16 cellular contexts compared by ENCODE assay signal in genomic region chr2:54599326-54599710, GRCh38.
DNase-seq lines count a peak whose midpoint lies in the region; ATAC-seq, FAIRE-seq and TF ChIP-seq lines count a peak whose summit lies in the region.
"Had no signal": no experiment of that assay in that cellular context is flagged by ENCODE, and none has a peak within 500 bp of the region (broad histone marks: within the 10 kb centered on the region; RNA-seq: fewer than 3 reads in every experiment).

No MANE protein-coding gene starts in this region.

- H3K4me3 ChIP-seq in ascending aorta (no peak overlapping the region), HepG2 (replicated peaks in 1 of 3; ENCODE audit: insufficient read depth in 1 of 3, low read depth in 2 of 3, low read length in 3 of 3) (no peak overlapping the region), subcutaneous abdominal adipose tissue (ENCODE audit: low read depth in 1 of 5, low read length in 5 of 5) (no peak overlapping the region)
- H3K4me3 ChIP-seq: A549, mucosa of descending colon had no signal

- H3K4me3 Mint-ChIP-seq in activated CD4-positive, alpha-beta T cell treated with anti-CD3 and anti-CD28 coated beads, Interleukin-2, amount 10 ng/mL, durations not matched to agents 24 days and 14 days = no peak overlapping the region
- H3K4me3 Mint-ChIP-seq: stimulated activated memory B cell treated with anti-CD40 and anti-IgM and Interleukin-4, amounts not matched to agents 10 μg/mL and 1 μg/mL and 100 μg/mL, for 72 hours; WTC11 had no signal

- no peak overlapping the region for H3K4me2 ChIP-seq in HepG2 (ENCODE audit: low read depth, low read length)
- H3K4me2 ChIP-seq: A549 had no signal

- TF ChIP-seq RAD21 in HepG2 (CRISPR knock-in tag; IDR thresholded peaks at IDR 0.05) = no peak

- peak overlapping the region; percentile 91 for H3K27ac Mint-ChIP-seq in activated CD4-positive, alpha-beta T cell treated with anti-CD3 and anti-CD28 coated beads, Interleukin-2, amount 10 ng/mL, durations not matched to agents 24 days and 14 days
- H3K27ac Mint-ChIP-seq: WTC11 had no signal

- intact Hi-C loops in activated CD4-positive, alpha-beta T cell treated with anti-CD3 and anti-CD28 coated beads, Interleukin-2, amount 10 ng/mL, durations not matched to agents 24 days and 14 days (cut with micrococcal nuclease) = no loop called here
- intact Hi-C loops in ascending aorta (cut with DNase I) (no loop called here), HepG2 (cut with micrococcal nuclease; ENCODE audit: unreplicated experiment) (no loop called here)

- H2AFZ ChIP-seq in HepG2 (ENCODE audit: low read length) = no peak overlapping the region

- TF ChIP-seq CTCF in ascending aorta (IDR thresholded peaks at IDR 0.05) (no peak), HepG2 (CRISPR knock-in tag; IDR thresholded peaks at IDR 0.05) (no peak)

- POLR2A ChIA-PET in HepG2 (lab: Yijun Ruan, JAX) = interaction anchor here (1.1 to 2.6 kb wide), 5 partner anchors 9 to 41 kb away, joined by 4 to 14 read pairs (median 5); no protein-coding TSS in a partner anchor

- H3K9ac ChIP-seq in HepG2 (ENCODE audit: insufficient read depth, low read depth, low read length) = no peak overlapping the region
- H3K9ac ChIP-seq in subcutaneous abdominal adipose tissue (ENCODE audit: low read length in 5 of 5) = no peak overlapping the region

- H3K27me3 ChIP-seq in ascending aorta (no peaks in the 10 kb centered on the region), HepG2 (ENCODE audit: control insufficient read depth in 1 of 2, insufficient read depth in 2 of 2, low read length in 2 of 2) (no peaks in the 10 kb centered on the region), subcutaneous abdominal adipose tissue (ENCODE audit: control insufficient read depth in 5 of 5, insufficient read depth in 4 of 5, low read length in 5 of 5) (no peaks in the 10 kb centered on the region)

- no peak for TF ChIP-seq EP300 in HepG2 (IDR thresholded peaks at IDR 0.05; ENCODE audit: low read depth in 2 of 2, low read length in 2 of 2)
- TF ChIP-seq EP300 in HepG2 (CRISPR knock-in tag; IDR thresholded peaks at IDR 0.05; ENCODE audit: borderline replicate concordance) = no peak

- 100% methylated on average over 5 of the region's 5 CpGs for WGBS in HepG2 (ENCODE audit: low lambda C conversion rate)

- no peak for DNase-seq in activated CD4-positive, alpha-beta T cell treated with anti-CD3 and anti-CD28 coated beads, Interleukin-2, amount 10 ng/mL, durations not matched to agents 24 days and 14 days
- DNase-seq in activated CD4-positive, alpha-beta T cell treated with anti-CD3 and anti-CD28 coated beads, Interleukin-2, amount 50 U/mL, for 1 hour = no peak
- no peak for DNase-seq in ascending aorta (ENCODE audit: low spot score in 2 of 2)
- DNase-seq in HepG2 (ENCODE audit: low spot score) = no peak
- no peak for DNase-seq in KG1 (lab: John Stamatoyannopoulos, UW)
- DNase-seq in retina = no peak
- DNase-seq in HuH-7 (ENCODE audit: low spot score) = no peak
- DNase-seq: activated effector memory CD4-positive, alpha-beta T cell treated with Interleukin-2 at 50 U/mL for 16 hours; dermis blood vessel endothelial cell; NCI-H446; SHP77 treated with DMSO at 0.1 percent for 48 hours had no signal

- TF ChIP-seq POLR2A in HepG2 (IDR thresholded peaks at IDR 0.05; ENCODE audit: insufficient read depth in 1 of 2, low read depth in 2 of 2, low read length in 2 of 2) = no peak; a peak in 1 of 4 replicates

- ATAC-seq in HepG2 = no peak
- ATAC-seq: A549; stimulated activated memory B cell treated with anti-CD40 and anti-IgM and Interleukin-4, amounts not matched to agents 10 μg/mL and 1 μg/mL and 100 μg/mL, for 72 hours; WTC11 had no signal

- H3K27me3 Mint-ChIP-seq in activated CD4-positive, alpha-beta T cell treated with anti-CD3 and anti-CD28 coated beads, Interleukin-2, amount 10 ng/mL, durations not matched to agents 24 days and 14 days = no peaks in the 10 kb centered on the region
- H3K27me3 Mint-ChIP-seq: stimulated activated memory B cell treated with anti-CD40 and anti-IgM and Interleukin-4, amounts not matched to agents 10 μg/mL and 1 μg/mL and 100 μg/mL, for 72 hours had no signal

- peaks cover 91% of the 10 kb centered on the region for H3K4me1 Mint-ChIP-seq in activated CD4-positive, alpha-beta T cell treated with anti-CD3 and anti-CD28 coated beads, Interleukin-2, amount 10 ng/mL, durations not matched to agents 24 days and 14 days

- BruUV-seq in HepG2 (replicated peaks; lab: Mats Ljungman, UMichigan) = no TSS peak

- H4K20me1 ChIP-seq in HepG2 (ENCODE audit: insufficient read depth, low read length) = peaks cover 89% of the 10 kb centered on the region

- H3K9me3 Mint-ChIP-seq in activated CD4-positive, alpha-beta T cell treated with anti-CD3 and anti-CD28 coated beads, Interleukin-2, amount 10 ng/mL, durations not matched to agents 24 days and 14 days = no peaks in the 10 kb centered on the region
- H3K9me3 Mint-ChIP-seq: stimulated activated memory B cell treated with anti-CD40 and anti-IgM and Interleukin-4, amounts not matched to agents 10 μg/mL and 1 μg/mL and 100 μg/mL, for 72 hours; WTC11 had no signal

- H3K4me1 ChIP-seq in ascending aorta (peaks cover 29 to 74% of the 10 kb centered on the region in 2 donors), HepG2 (ENCODE audit: insufficient read depth, low read length) (peaks cover 95% of the 10 kb centered on the region), subcutaneous abdominal adipose tissue (ENCODE audit: control insufficient read depth in 5 of 5, insufficient read depth in 5 of 5, low read length in 5 of 5) (peaks cover 31 to 88% (median 76%) of the 10 kb centered on the region in 5 donors)

- H3K9me3 ChIP-seq in ascending aorta (no peaks in the 10 kb centered on the region), HepG2 (ENCODE audit: low read length) (no peaks in the 10 kb centered on the region), subcutaneous abdominal adipose tissue (ENCODE audit: control insufficient read depth in 5 of 5, low read length in 5 of 5) (no peaks in the 10 kb centered on the region)
- H3K9me3 ChIP-seq: A549, mucosa of descending colon had no signal

- H3K27ac ChIP-seq in ascending aorta = peak overlapping the region; percentile 75 to 79
- no peak overlapping the region for H3K27ac ChIP-seq in HepG2 (ENCODE audit: extremely low read length, insufficient read depth, low read length)
- H3K27ac ChIP-seq in subcutaneous abdominal adipose tissue (ENCODE audit: low read depth, low read length) = peak overlapping the region; percentile 81

- peaks cover 29% of the 10 kb centered on the region for H3K36me3 Mint-ChIP-seq in activated CD4-positive, alpha-beta T cell treated with anti-CD3 and anti-CD28 coated beads, Interleukin-2, amount 10 ng/mL, durations not matched to agents 24 days and 14 days (ENCODE audit: low read depth)

- no peaks in the 10 kb centered on the region for H3K36me3 ChIP-seq in ascending aorta
- H3K36me3 ChIP-seq in HepG2 (replicated peaks in 1 of 2; ENCODE audit: control insufficient read depth in 1 of 2, insufficient read depth in 2 of 2, low read length in 2 of 2) = peaks cover 57 to 87% of the 10 kb centered on the region in 2 experiments
- peaks cover 0 to 23% (median 11%) of the 10 kb centered on the region in 5 donors for H3K36me3 ChIP-seq in subcutaneous abdominal adipose tissue (ENCODE audit: control insufficient read depth in 5 of 5, insufficient read depth in 5 of 5, low read length in 5 of 5)

- no peak for FAIRE-seq in HepG2 (lab: Jason Lieb, UNC)
- FAIRE-seq: A549 had no signal

- in situ Hi-C loops in HepG2 (cut with HindIII; ENCODE audit: extremely low pct_ligation_motif_present, low pct_unique_long_range_greater_than_20kb) = no loop called here

- CTCF ChIA-PET in HepG2 (lab: Yijun Ruan, JAX; ENCODE audit: low intra/inter-chr PET ratio, low total read pairs) = no interaction called here

- H3K79me2 ChIP-seq in HepG2 (ENCODE audit: insufficient read depth, low read length) = peaks cover 100% of the 10 kb centered on the region

TF ChIP-seq in HepG2, 621 proteins besides CTCF, POLR2A, EP300 and RAD21:
- TF ChIP-seq POLR2G (IDR thresholded peaks at IDR 0.05; ENCODE audit: low read depth, low read length) = 0 out of 2 replicates have a peak, but pooled peaks have one; percentile 5
- no peak for TF ChIP-seq GMEB2 (CRISPR knock-in tag; IDR thresholded peaks at IDR 0.05; ENCODE audit: low read depth)
